In genomic region chrX:10519278-10519677, GRCh38 we compare ENCODE assay signal across 22 cellular contexts.
DNase-seq lines count a peak whose midpoint lies in the region; ATAC-seq, FAIRE-seq and TF ChIP-seq lines count a peak whose summit lies in the region.
"Had no signal": no experiment of that assay in that cellular context is flagged by ENCODE, and none has a peak within 500 bp of the region (broad histone marks: within the 10 kb centered on the region; RNA-seq: fewer than 3 reads in every experiment).

No MANE protein-coding gene starts in this region.

- TF ChIP-seq CTCF in MCF 10A (IDR thresholded peaks at IDR 0.05; ENCODE audit: unreplicated experiment): no peak
- TF ChIP-seq CTCF in breast epithelium (IDR thresholded peaks at IDR 0.05): no peak
- no peak for TF ChIP-seq CTCF in bronchial epithelial cell (IDR thresholded peaks at IDR 0.05; ENCODE audit: insufficient read depth, low read length, severe bottlenecking)
- no peak for TF ChIP-seq CTCF in kidney (IDR thresholded peaks at IDR 0.05; ENCODE audit: borderline replicate concordance, extremely low read depth, insufficient read depth)
- no peak for TF ChIP-seq CTCF in progenitor cell of endocrine pancreas (IDR thresholded peaks at IDR 0.05; ENCODE audit: unreplicated experiment)
- no peak for TF ChIP-seq CTCF in prostate gland (IDR thresholded peaks at IDR 0.05)

- no peak overlapping the region for H3K4me3 ChIP-seq in breast epithelium
- no peak overlapping the region for H3K4me3 ChIP-seq in bronchial epithelial cell (ENCODE audit: low read depth, low read length)
- H3K4me3 ChIP-seq in kidney (ENCODE audit: low read length in 2 of 2): no peak overlapping the region
- H3K4me3 ChIP-seq in prostate gland: no peak overlapping the region
- H3K4me3 ChIP-seq: GM12878, HAP-1, K562, Peyer's patch, SJCRH30 had no signal

- POLR2A ChIA-PET in MCF 10A (lab: Yijun Ruan, JAX): interaction anchor here (0.6 to 1.5 kb wide), 6 partner anchors 18 to 101 kb away, joined by 3 to 4 read pairs (median 3); partner anchors contain the start of gene MID1

- H3K27ac Mint-ChIP-seq in MCF 10A (ENCODE audit: low read depth, unreplicated experiment): peak overlapping the region; percentile 43
- no peak overlapping the region for H3K27ac Mint-ChIP-seq in progenitor cell of endocrine pancreas
- H3K27ac Mint-ChIP-seq: CD8-positive, alpha-beta T cell had no signal

- TF ChIP-seq POLR2A in breast epithelium (IDR thresholded peaks at IDR 0.05) (no peak), prostate gland (IDR thresholded peaks at IDR 0.05) (no peak)

- H3K4me1 Mint-ChIP-seq in MCF 10A (ENCODE audit: insufficient read depth, unreplicated experiment) (peaks cover 11% of the 10 kb centered on the region), progenitor cell of endocrine pancreas (ENCODE audit: low read depth) (peaks cover 6% of the 10 kb centered on the region)

- CTCF ChIA-PET in MCF 10A (lab: Yijun Ruan, JAX): interaction anchor here (1.2 kb wide), 1 partner anchor 58 kb away, joined by 3 read pairs; no protein-coding TSS in a partner anchor

- DNase-seq in MCF 10A (ENCODE audit: unreplicated experiment) (no peak), breast epithelium (ENCODE audit: low spot score in 2 of 2) (no peak), bronchial epithelial cell (ENCODE audit: low read depth) (peak; percentile 31), kidney (no peak), sciatic nerve (ENCODE audit: low spot score) (no peak), progenitor cell of endocrine pancreas (ENCODE audit: low spot score, unreplicated experiment) (no peak), prostate gland (ENCODE audit: low spot score) (no peak), AG08395 (ENCODE audit: low spot score) (no peak)
- DNase-seq: AML-193; C1 segment of cervical spinal cord; CD8-positive, alpha-beta T cell; DND-41; NCI-H1105 treated with DMSO at 0.1 percent for 48 hours; NCI-H2081 treated with DMSO at 0.1 percent for 48 hours; NCI-H2171 treated with DMSO at 0.1 percent for 48 hours; NCI-H526; Peyer's patch; SJCRH30 had no signal

- no peak overlapping the region for H3K9ac ChIP-seq in kidney (ENCODE audit: low read length in 2 of 2)

- no peak overlapping the region for H3K27ac ChIP-seq in breast epithelium
- H3K27ac ChIP-seq in kidney (ENCODE audit: low read depth in 2 of 2, low read length in 2 of 2): peak overlapping the region in 1 of 2 donors; percentile 32
- no peak overlapping the region for H3K27ac ChIP-seq in prostate gland
- H3K27ac ChIP-seq: 22Rv1, Peyer's patch, SJCRH30 had no signal

- intact Hi-C loops in MCF 10A (cut with micrococcal nuclease) (no loop called here), breast epithelium (cut with DNase I; ENCODE audit: low total_unique reads) (no loop called here), kidney (cut with DNase I) (no loop called here), sciatic nerve (cut with DNase I) (no loop called here), prostate gland (cut with DNase I) (no loop called here)

- ATAC-seq in sciatic nerve: peak; percentile 67
- ATAC-seq: CD8-positive, alpha-beta T cell; GM12878; K562 had no signal

- no TSS peak for BruUV-seq in MCF 10A (replicated peaks; lab: Mats Ljungman, UMichigan)

- H3K9me3 Mint-ChIP-seq in MCF 10A (ENCODE audit: unreplicated experiment): no peaks in the 10 kb centered on the region
- peaks cover 21% of the 10 kb centered on the region for H3K9me3 Mint-ChIP-seq in progenitor cell of endocrine pancreas (ENCODE audit: low read depth)
- H3K9me3 Mint-ChIP-seq: CD8-positive, alpha-beta T cell had no signal

- no peaks in the 10 kb centered on the region for H3K27me3 Mint-ChIP-seq in MCF 10A (ENCODE audit: insufficient read depth, unreplicated experiment)
- H3K27me3 Mint-ChIP-seq in progenitor cell of endocrine pancreas: no peaks in the 10 kb centered on the region

- no peaks in the 10 kb centered on the region for H3K36me3 Mint-ChIP-seq in MCF 10A (ENCODE audit: insufficient read depth, unreplicated experiment)
- H3K36me3 Mint-ChIP-seq in progenitor cell of endocrine pancreas (ENCODE audit: insufficient read depth): peaks cover 10% of the 10 kb centered on the region
- H3K36me3 Mint-ChIP-seq: CD8-positive, alpha-beta T cell had no signal

- no peak for FAIRE-seq in bronchial epithelial cell (lab: Jason Lieb, UNC)
- peak; percentile 25 for FAIRE-seq in kidney (lab: Jason Lieb, UNC)
- FAIRE-seq: GM12878, K562 had no signal

- no peak overlapping the region for H3K4me3 Mint-ChIP-seq in MCF 10A (ENCODE audit: unreplicated experiment)
- no peak overlapping the region for H3K4me3 Mint-ChIP-seq in progenitor cell of endocrine pancreas (ENCODE audit: low read depth)
- H3K4me3 Mint-ChIP-seq: CD8-positive, alpha-beta T cell had no signal

- H3K27me3 ChIP-seq in breast epithelium: peaks cover 0 to 7% of the 10 kb centered on the region in 2 donors
- H3K27me3 ChIP-seq in bronchial epithelial cell (ENCODE audit: control insufficient read depth, insufficient read depth, low read length): no peaks in the 10 kb centered on the region
- H3K27me3 ChIP-seq in prostate gland (replicated peaks; ENCODE audit: insufficient read depth): no peaks in the 10 kb centered on the region
- H3K27me3 ChIP-seq: Peyer's patch, SJCRH30 had no signal

- no peaks in the 10 kb centered on the region for H3K4me1 ChIP-seq in breast epithelium
- peaks cover 5 to 11% of the 10 kb centered on the region in 2 donors for H3K4me1 ChIP-seq in kidney (ENCODE audit: control insufficient read depth in 1 of 2, insufficient read depth in 1 of 2, low read depth in 1 of 2, low read length in 2 of 2)
- H3K4me1 ChIP-seq in prostate gland (replicated peaks): no peaks in the 10 kb centered on the region
- H3K4me1 ChIP-seq: Peyer's patch, SJCRH30 had no signal

- H3K9me3 ChIP-seq in breast epithelium (no peaks in the 10 kb centered on the region), kidney (ENCODE audit: control insufficient read depth in 1 of 2, low read length in 2 of 2) (no peaks in the 10 kb centered on the region), prostate gland (no peaks in the 10 kb centered on the region)
- H3K9me3 ChIP-seq: HAP-1, Peyer's patch, SJCRH30 had no signal

- H3K36me3 ChIP-seq in breast epithelium (no peaks in the 10 kb centered on the region), bronchial epithelial cell (ENCODE audit: control insufficient read depth, insufficient read depth, low read length) (no peaks in the 10 kb centered on the region), kidney (ENCODE audit: control insufficient read depth in 1 of 2, insufficient read depth in 2 of 2, low read length in 2 of 2) (no peaks in the 10 kb centered on the region), prostate gland (no peaks in the 10 kb centered on the region)
- H3K36me3 ChIP-seq: HAP-1, Peyer's patch had no signal
